ENCODE assay signal across 2 cellular contexts in genomic region chr14:24001677-24002076, GRCh38. TPM values are rescaled to one million over a fixed set of nuclear protein-coding genes. Genes with fewer than 3 reads are reported as not detected.
"Had no signal": no experiment of that assay in that cellular context is flagged by ENCODE, and none has a peak within 500 bp of the region (broad histone marks: within the 10 kb centered on the region; RNA-seq: fewer than 3 reads in every experiment).

No MANE protein-coding gene starts in this region.

RNA-seq across cellular contexts. Expression of gene CARMIL3, which starts 50.1 kb away (rescaled TPM):
- total RNA-seq: ascending aorta, bronchial epithelial cell had no signal
